9 cellular contexts compared by ENCODE assay signal in genomic region chr11:94924074-94925031, GRCh38. TPM values are rescaled to one million over a fixed set of nuclear protein-coding genes. Genes with fewer than 3 reads are reported as not detected.
DNase-seq lines count a peak whose midpoint lies in the region; ATAC-seq and TF ChIP-seq lines count a peak whose summit lies in the region.
"Had no signal": no experiment of that assay in that cellular context is flagged by ENCODE, and none has a peak within 500 bp of the region (broad histone marks: within the 10 kb centered on the region; RNA-seq: fewer than 3 reads in every experiment).

No MANE protein-coding gene starts in this region.

- POLR2A ChIA-PET in CD4-positive, alpha-beta memory T cell (lab: Charles Lee; ENCODE audit: partially characterized antibody) = interaction anchor here (1.0 to 4.1 kb wide), 7 partner anchors 10 to 866 kb away, joined by 3 to 36 read pairs (median 12); partner anchors contain the start of genes CEP57, CWC15, ENDOD1 and FAM76B

- peak overlapping the region in 7 of 8 donors; percentile 67 to 84 (median 72) for H3K4me3 Mint-ChIP-seq in CD4-positive, alpha-beta memory T cell
- peak overlapping the region; percentile 53 for H3K4me3 Mint-ChIP-seq in central memory CD8-positive, alpha-beta T cell
- peak overlapping the region; percentile 14 for H3K4me3 Mint-ChIP-seq in neural crest cell

- peaks cover 0 to 3% of the 10 kb centered on the region in 2 donors for H3K27me3 Mint-ChIP-seq in CD4-positive, alpha-beta memory T cell
- H3K27me3 Mint-ChIP-seq in central memory CD8-positive, alpha-beta T cell = peaks cover 10% of the 10 kb centered on the region
- H3K27me3 Mint-ChIP-seq in neural crest cell (ENCODE audit: low read depth) = no peaks in the 10 kb centered on the region

- H3K27ac Mint-ChIP-seq in CD4-positive, alpha-beta memory T cell = peak overlapping the region; percentile 75 to 90 (median 89)
- H3K27ac Mint-ChIP-seq in central memory CD8-positive, alpha-beta T cell (ENCODE audit: low read depth) = peak overlapping the region; percentile 72
- H3K27ac Mint-ChIP-seq in neural crest cell (ENCODE audit: unreplicated experiment) = peak overlapping the region; percentile 92

- peak overlapping the region in 1 of 2 donors; percentile 10 for H3K4me3 ChIP-seq in CD4-positive, alpha-beta memory T cell (ENCODE audit: low read length in 2 of 2)

- H3K4me1 ChIP-seq in CD4-positive, alpha-beta memory T cell (ENCODE audit: insufficient read depth, low read length) = peaks cover 50% of the 10 kb centered on the region

- peak overlapping the region; percentile 23 for H3K27ac ChIP-seq in CD4-positive, alpha-beta memory T cell (ENCODE audit: low read depth, low read length)
- peak overlapping the region; percentile 49 for H3K27ac ChIP-seq in KOPT-K1 (ENCODE audit: low read depth, low read length, poor library complexity, severe bottlenecking)
- H3K27ac ChIP-seq: RWPE1 had no signal

- peaks cover 31 to 64% (median 41%) of the 10 kb centered on the region in 4 donors for H3K4me1 Mint-ChIP-seq in CD4-positive, alpha-beta memory T cell
- peaks cover 27% of the 10 kb centered on the region for H3K4me1 Mint-ChIP-seq in central memory CD8-positive, alpha-beta T cell
- peaks cover 71% of the 10 kb centered on the region for H3K4me1 Mint-ChIP-seq in neural crest cell

- peaks cover 0 to 20% of the 10 kb centered on the region in 2 donors for H3K36me3 Mint-ChIP-seq in CD4-positive, alpha-beta memory T cell
- H3K36me3 Mint-ChIP-seq in central memory CD8-positive, alpha-beta T cell (ENCODE audit: insufficient read depth) = peaks cover 2% of the 10 kb centered on the region
- no peaks in the 10 kb centered on the region for H3K36me3 Mint-ChIP-seq in neural crest cell (ENCODE audit: low read depth)

- no peaks in the 10 kb centered on the region for H3K27me3 ChIP-seq in CD4-positive, alpha-beta memory T cell (ENCODE audit: insufficient read depth, low read length)

- no peaks in the 10 kb centered on the region for H3K9me3 ChIP-seq in CD4-positive, alpha-beta memory T cell (ENCODE audit: control insufficient read depth in 1 of 2, low read length in 2 of 2)
- H3K9me3 ChIP-seq in KOPT-K1 (ENCODE audit: insufficient read depth, low read length, poor library complexity, severe bottlenecking) = peaks cover 14% of the 10 kb centered on the region

- TF ChIP-seq CTCF in neural crest cell (conservative IDR thresholded peaks at IDR 0.05) (no peak), GM20000 (IDR thresholded peaks at IDR 0.05; ENCODE audit: extremely low read depth, missing control alignments) (no peak)

- DNase-seq in CD4-positive, alpha-beta memory T cell = peak in 4 of 5 donors; percentile 32 to 46 (median 38)
- DNase-seq in central memory CD8-positive, alpha-beta T cell (ENCODE audit: low spot score in 2 of 2) = no peak
- DNase-seq in neural crest cell (ENCODE audit: low read depth, low spot score) (no peak), hepatic stellate cell (ENCODE audit: low spot score) (no peak), GM20000 (ENCODE audit: low spot score) (no peak)
- DNase-seq: effector CD4-positive, alpha-beta T cell had no signal

- peaks cover 0 to 3% (median 0%) of the 10 kb centered on the region in 8 donors for H3K9me3 Mint-ChIP-seq in CD4-positive, alpha-beta memory T cell
- no peaks in the 10 kb centered on the region for H3K9me3 Mint-ChIP-seq in central memory CD8-positive, alpha-beta T cell
- H3K9me3 Mint-ChIP-seq in neural crest cell = no peaks in the 10 kb centered on the region

- H3K36me3 ChIP-seq in CD4-positive, alpha-beta memory T cell (ENCODE audit: insufficient read depth, low read length) = no peaks in the 10 kb centered on the region
- no peaks in the 10 kb centered on the region for H3K36me3 ChIP-seq in KOPT-K1 (ENCODE audit: insufficient read depth, low read length)

- intact Hi-C loops in CD4-positive, alpha-beta memory T cell (cut with micrococcal nuclease) = loop anchor here (1.0 kb wide), 1 partner anchor 49 kb away; the partner anchor contains the start of genes CWC15 and KDM4D

- CTCF ChIA-PET in CD4-positive, alpha-beta memory T cell (lab: Charles Lee; ENCODE audit: partially characterized antibody) = interaction anchor here (0.6 to 1.3 kb wide), 6 partner anchors 10 to 321 kb away, joined by 3 to 5 read pairs (median 3); no protein-coding TSS in a partner anchor

- peak; percentile 78 for ATAC-seq in central memory CD8-positive, alpha-beta T cell (replicated peaks; ENCODE audit: extremely low read depth, poor library complexity, severe bottlenecking)
- no peak for ATAC-seq in HG03280 (IDR thresholded peaks at IDR 0.05; ENCODE audit: unreplicated experiment)

RNA-seq across cellular contexts. Expression of gene CWC15, which starts 49.0 kb away (rescaled TPM):
- 10 to 100 TPM; 62.7 to 69.4 TPM for total RNA-seq in CD4-positive, alpha-beta memory T cell
- polyA plus RNA-seq in CD4-positive, alpha-beta memory T cell = 10 to 100 TPM; 64.6 to 67.8 TPM
- total RNA-seq in neural crest cell = 80.2 and 88.0 TPM in 2 replicates

RNA-seq across cellular contexts. Expression of gene KDM4D, which starts 49.2 kb away (rescaled TPM):
- total RNA-seq in CD4-positive, alpha-beta memory T cell = under 1 TPM; 0.32 to 0.39 TPM
- under 1 TPM; 0.21 to 0.37 TPM for polyA plus RNA-seq in CD4-positive, alpha-beta memory T cell
- total RNA-seq in neural crest cell = 3.1 and 3.2 TPM in 2 replicates

Comparison
In these comparisons a context has a peak if more than half of its experiments do, and no peak if none do; other contexts are left out.
1. DNase-seq: peak in CD4-positive, alpha-beta memory T cell (4 of 5); none in central memory CD8-positive, alpha-beta T cell (0 of 2), neural crest cell (single experiment), hepatic stellate cell (single experiment) and GM20000 (single experiment).
2. H3K4me3 Mint-ChIP-seq: peak in every context shown above with its lines; median percentile 72 in CD4-positive, alpha-beta memory T cell; 53 in central memory CD8-positive, alpha-beta T cell; 14 in neural crest cell.
3. Peak in every context shown above with its lines, with median percentiles within 50 percentile points of each other: H3K27ac Mint-ChIP-seq.